Comparison of ENCODE assay signal across 9 cellular contexts in the genomic region with DNA sequence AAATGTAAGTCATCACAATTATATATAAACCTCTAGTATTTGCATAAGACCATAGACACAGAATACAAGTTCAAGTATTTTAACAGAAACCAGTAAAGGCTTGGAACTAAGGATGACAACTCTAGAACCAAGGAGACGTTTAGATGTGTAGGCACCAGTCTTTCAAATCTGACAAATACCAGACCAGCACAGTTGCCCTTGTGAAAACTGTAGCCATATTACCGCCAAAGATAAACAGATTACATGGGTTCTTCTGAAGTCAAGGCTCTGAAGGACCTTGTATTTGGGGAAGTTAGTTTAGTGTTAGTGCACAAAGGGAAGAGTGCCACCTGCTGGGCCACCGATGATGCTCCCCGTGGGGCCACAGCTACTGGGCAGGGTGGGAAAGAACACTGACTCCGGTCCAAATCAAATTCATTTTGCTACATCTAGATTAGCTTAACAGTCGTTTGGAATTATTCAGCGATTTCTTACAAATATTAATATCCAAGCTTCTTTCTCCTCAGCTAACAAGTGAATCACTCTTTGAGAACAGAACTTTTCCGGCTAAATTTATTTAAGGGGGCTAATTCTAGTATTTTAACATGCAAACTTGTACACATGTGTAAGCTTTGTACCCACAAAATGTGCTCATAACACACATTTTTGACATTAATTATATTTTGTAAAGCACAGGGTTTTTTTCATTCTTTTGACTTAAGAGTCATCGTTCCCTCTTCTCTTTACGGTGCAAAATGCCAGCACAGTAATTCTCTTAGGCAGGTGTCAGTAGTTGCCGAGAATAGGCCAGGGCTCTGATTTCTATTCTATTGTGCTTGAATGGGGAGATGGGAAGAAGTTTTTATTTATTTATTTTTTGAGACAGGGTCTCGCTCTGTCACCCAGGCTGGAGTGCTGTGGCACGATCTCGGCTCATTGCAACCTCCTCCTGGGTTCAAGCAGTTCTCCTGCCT. TPM values are rescaled to one million over a fixed set of nuclear protein-coding genes. Genes with fewer than 3 reads are reported as not detected.
DNase-seq lines count a peak whose midpoint lies in the region; ATAC-seq and TF ChIP-seq lines count a peak whose summit lies in the region.
"Had no signal": no experiment of that assay in that cellular context is flagged by ENCODE, and none has a peak within 500 bp of the region (broad histone marks: within the 10 kb centered on the region; RNA-seq: fewer than 3 reads in every experiment).

No MANE protein-coding gene starts in this region.

- H3K4me1 ChIP-seq in hepatocyte (ENCODE audit: insufficient read depth): no peaks in the 10 kb centered on the region

- peak; percentile 49 for DNase-seq in NK-92 treated with Interleukin-12 subunit alpha and Interleukin-12 subunit beta, amount 100 ng/mL, for 24 hours (lab: John Stamatoyannopoulos, UW)
- no peak for DNase-seq in NK-92 (lab: John Stamatoyannopoulos, UW; ENCODE audit: unreplicated experiment)
- peak; percentile 67 for DNase-seq in NCI-H187 treated with DMSO at 0.1 percent for 48 hours (lab: John Stamatoyannopoulos, UW)
- DNase-seq in T-helper 9 cell: peak; percentile 72
- peak in 32 of 58 donors; percentile 2 to 51 (median 20) for DNase-seq in anterior cingulate cortex (lab: John Stamatoyannopoulos, UW)
- peak; percentile 73 for DNase-seq in hepatocyte (ENCODE audit: low spot score)
- DNase-seq in stimulated activated CD4-positive, alpha-beta T cell treated with anti-CD3 and anti-CD28 coated beads, Interleukin-12 subunit alpha, Interleukin-12 subunit beta, amount 100 ng/mL, for 24 hours (ENCODE audit: low read depth in 2 of 2): peak; percentile 29 to 70

- no peak overlapping the region for H3K4me3 ChIP-seq in hepatocyte
- H3K4me3 ChIP-seq: BLaER1 treated with 17β-estradiol and CSF1 and Interleukin-3, amounts not matched to agents 10 nM and 100 nM had no signal

- H4K20me1 ChIP-seq in hepatocyte (ENCODE audit: insufficient read depth, poor library complexity, severe bottlenecking): no peaks in the 10 kb centered on the region
- H4K20me1 ChIP-seq: BLaER1 treated with 17β-estradiol and CSF1 and Interleukin-3, amounts not matched to agents 10 nM and 100 nM had no signal

- peak; percentile 86 for TF ChIP-seq CTCF in hepatocyte (IDR thresholded peaks at IDR 0.05; ENCODE audit: poor library complexity)

- no peaks in the 10 kb centered on the region for H3K9me3 ChIP-seq in hepatocyte (ENCODE audit: low read depth)
- H3K9me3 ChIP-seq: BLaER1 treated with 17β-estradiol and CSF1 and Interleukin-3, amounts not matched to agents 10 nM and 100 nM had no signal

- no peaks in the 10 kb centered on the region for H3K27me3 ChIP-seq in hepatocyte

- H2AFZ ChIP-seq in hepatocyte: no peak overlapping the region

- no peaks in the 10 kb centered on the region for H3K79me2 ChIP-seq in hepatocyte

- H3K9me2 ChIP-seq in hepatocyte (replicated peaks; ENCODE audit: insufficient read depth): no peaks in the 10 kb centered on the region

- no peak overlapping the region for H3K4me2 ChIP-seq in hepatocyte

- H3K36me3 ChIP-seq in hepatocyte (replicated peaks; ENCODE audit: insufficient read depth, low read depth): no peaks in the 10 kb centered on the region
- H3K36me3 ChIP-seq: BLaER1 treated with 17β-estradiol and CSF1 and Interleukin-3, amounts not matched to agents 10 nM and 100 nM had no signal

- 56% methylated on average over 14 of the region's 14 CpGs for WGBS in hepatocyte (ENCODE audit: low lambda C conversion rate, missing lambda C conversion rate)

- no peak overlapping the region for H3K27ac ChIP-seq in hepatocyte

- ATAC-seq in HG02885 (IDR thresholded peaks at IDR 0.05; ENCODE audit: poor library complexity, unreplicated experiment): peak; percentile 98

RNA-seq across cellular contexts. Expression of a gene that starts 8.0 kb away (rescaled TPM):
- 11.1 and 11.5 TPM in 2 replicates for total RNA-seq in hepatocyte
- polyA plus RNA-seq in hepatocyte: 6.9 and 8.9 TPM in 2 replicates
